ENCODE assay signal across 8 cellular contexts in the genomic region with DNA sequence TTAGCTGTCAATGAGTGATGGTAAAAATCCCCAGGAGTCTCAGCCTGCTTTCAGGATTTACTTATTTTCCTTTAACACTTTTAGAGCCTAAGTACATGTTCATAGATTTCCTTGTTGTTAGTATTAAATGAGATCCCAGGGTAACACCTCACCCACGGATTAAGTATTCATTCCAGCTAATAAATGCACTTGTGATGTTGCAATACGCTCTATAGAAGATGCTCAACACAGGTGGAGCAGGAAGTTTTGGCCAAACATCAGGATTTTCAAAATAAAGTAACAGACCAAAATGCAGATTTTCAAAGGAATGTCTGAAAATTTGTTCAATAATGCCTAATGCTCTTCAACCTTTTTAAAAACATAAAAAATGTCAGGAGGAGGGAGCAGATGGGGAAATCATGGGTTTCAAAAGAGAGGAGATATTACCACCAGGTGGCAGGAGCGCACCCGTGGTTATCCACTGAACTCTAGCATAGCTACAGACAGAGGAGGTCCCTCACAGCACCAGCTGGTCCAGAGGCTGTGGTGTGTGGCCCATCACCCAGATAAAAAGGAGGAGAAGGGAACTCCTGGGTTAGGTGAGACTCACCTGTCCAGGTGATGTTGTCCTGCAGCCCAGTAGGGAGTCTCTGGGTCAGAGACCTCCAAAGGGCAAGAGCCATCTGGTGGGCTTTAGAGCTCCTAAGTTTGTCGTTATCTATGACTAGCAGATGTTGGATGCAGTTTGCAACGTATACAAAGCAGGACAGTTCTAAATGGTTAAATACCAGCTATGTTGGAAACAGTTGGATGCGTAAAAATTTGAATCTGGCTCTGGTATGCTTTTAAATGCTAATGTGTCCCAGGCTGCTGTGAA.
A peak's percentile ranks its signal among the peaks of the same experiment; 100 is the strongest.
DNase-seq lines count a peak whose midpoint lies in the region; ATAC-seq, FAIRE-seq and TF ChIP-seq lines count a peak whose summit lies in the region.

No MANE protein-coding gene starts in this region.

- no peak for FAIRE-seq in GM12892 (lab: Jason Lieb, UNC)

- no peak for TF ChIP-seq POLR2A in GM12892 (IDR thresholded peaks at IDR 0.05; ENCODE audit: low read depth, low read length)

- H3K36me3 ChIP-seq in adipocyte (ENCODE audit: control insufficient read depth, insufficient read depth, low read length, severe bottlenecking), result no peaks in the 10 kb centered on the region

- no peak overlapping the region for H3K9ac ChIP-seq in adipocyte (ENCODE audit: low read length)

- H3K4me1 ChIP-seq in adipocyte (ENCODE audit: control insufficient read depth, insufficient read depth, low read length), result no peaks in the 10 kb centered on the region
- H3K4me1 ChIP-seq in right cardiac atrium (ENCODE audit: control insufficient read depth, insufficient read depth, low read length), result no peaks in the 10 kb centered on the region

- DNase-seq in D341Med (ENCODE audit: low spot score), result peak; percentile 51
- DNase-seq in HK-2 (ENCODE audit: unreplicated experiment), result peak; percentile 62
- DNase-seq in SHP77 (lab: John Stamatoyannopoulos, UW), result peak; percentile 61 to 74
- peak; percentile 86 for DNase-seq in adipocyte (ENCODE audit: low read depth)
- peak; percentile 45 to 76 (median 68) for DNase-seq in right cardiac atrium
- peak; percentile 31 for DNase-seq in skeletal muscle cell (ENCODE audit: low read depth)
- no peak for DNase-seq in GM12892 (ENCODE audit: insufficient read length)

- no peak overlapping the region for H3K27ac ChIP-seq in right cardiac atrium (ENCODE audit: low read length)

- H3K27me3 ChIP-seq in adipocyte (replicated peaks; ENCODE audit: control insufficient read depth, insufficient read depth, low read length) (no peaks in the 10 kb centered on the region), right cardiac atrium (ENCODE audit: control insufficient read depth, insufficient read depth) (no peaks in the 10 kb centered on the region)

- ATAC-seq in GM19397 (IDR thresholded peaks at IDR 0.05; ENCODE audit: unreplicated experiment) (peak; percentile 89), right cardiac atrium (peak; percentile 43 to 78)

- WGBS in right cardiac atrium, result 41% methylated on average over 7 of the region's 7 CpGs

- H3K4me3 ChIP-seq in adipocyte (ENCODE audit: low read length) (no peak overlapping the region), right cardiac atrium (ENCODE audit: low read length) (no peak overlapping the region), skeletal muscle cell (ENCODE audit: low read depth, low read length) (no peak overlapping the region)

- no peaks in the 10 kb centered on the region for H3K9me3 ChIP-seq in adipocyte (ENCODE audit: control insufficient read depth, low read length)
- H3K9me3 ChIP-seq in right cardiac atrium (ENCODE audit: control insufficient read depth, low read length), result no peaks in the 10 kb centered on the region

- intact Hi-C loops in right cardiac atrium (cut with DNase I), result loop anchor here (2.0 to 10.0 kb wide), 6 partner anchors 184 to 276 kb away; no protein-coding TSS in a partner anchor
